ENCODE assay signal across 1 cellular context in genomic region chr11:118476676-118477075, GRCh38.
TF ChIP-seq lines count a peak whose summit lies in the region.

No MANE protein-coding gene starts in this region.

TF ChIP-seq in endothelial cell of umbilical vein, 7 proteins besides CTCF, POLR2A, EP300 and RAD21:
- TF ChIP-seq FOS (IDR thresholded peaks at IDR 0.05; ENCODE audit: borderline replicate concordance, insufficient read depth, low read length) = no peak
- no peak for TF ChIP-seq GATA2 (IDR thresholded peaks at IDR 0.05; ENCODE audit: insufficient read depth, insufficient read length, low read depth, low read length)
- TF ChIP-seq POLR2AphosphoS5 (IDR thresholded peaks at IDR 0.05; ENCODE audit: insufficient read depth, low read depth, low read length) = no peak
- TF ChIP-seq JUN (IDR thresholded peaks at IDR 0.05; ENCODE audit: borderline replicate concordance, insufficient read depth, insufficient read length, low read depth) = peak; percentile 13
- TF ChIP-seq, protein P1, sequence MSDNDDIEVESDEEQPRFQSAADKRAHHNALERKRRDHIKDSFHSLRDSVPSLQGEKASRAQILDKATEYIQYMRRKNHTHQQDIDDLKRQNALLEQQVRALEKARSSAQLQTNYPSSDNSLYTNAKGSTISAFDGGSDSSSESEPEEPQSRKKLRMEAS (IDR thresholded peaks at IDR 0.05; ENCODE audit: insufficient read depth, insufficient read length) = no peak
- TF ChIP-seq EZH2 (IDR thresholded peaks at IDR 0.05; ENCODE audit: borderline replicate concordance, low read depth, low read length, severe bottlenecking) = no peak
- no peak for TF ChIP-seq MYC (IDR thresholded peaks at IDR 0.05; ENCODE audit: low read depth, low read length)
